Comparison of ENCODE assay signal across 18 cellular contexts in the genomic region with DNA sequence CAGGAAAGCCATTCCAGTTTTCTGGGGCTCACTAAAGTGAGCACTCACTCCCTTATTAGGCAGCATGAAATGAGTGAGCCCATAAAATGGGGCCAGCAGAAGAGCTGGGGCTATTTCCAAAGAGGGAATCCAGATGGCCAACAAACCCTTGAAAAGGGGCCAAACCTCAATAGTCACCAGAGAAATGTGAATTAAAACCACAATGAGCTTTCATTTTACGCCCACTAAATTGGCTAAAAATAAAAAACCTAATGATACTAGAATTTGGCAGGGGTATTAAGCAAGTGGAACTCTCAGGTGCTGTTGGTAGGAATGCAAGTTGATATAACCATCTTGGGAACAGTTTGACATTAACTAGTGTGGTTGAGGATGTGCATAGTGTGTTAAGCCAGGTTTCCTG. TPM values are rescaled to one million over a fixed set of nuclear protein-coding genes. Genes with fewer than 3 reads are reported as not detected.
A peak's percentile ranks its signal among the peaks of the same experiment; 100 is the strongest.
DNase-seq lines count a peak whose midpoint lies in the region; TF ChIP-seq lines count a peak whose summit lies in the region.
"Had no signal": no experiment of that assay in that cellular context is flagged by ENCODE, and none has a peak within 500 bp of the region (broad histone marks: within the 10 kb centered on the region; RNA-seq: fewer than 3 reads in every experiment).

No MANE protein-coding gene starts in this region.

- in situ Hi-C loops in G401 (cut with HindIII; ENCODE audit: low sequenced_read_pairs): no loop called here

- H3K36me3 ChIP-seq in MG63: no peaks in the 10 kb centered on the region
- H3K36me3 ChIP-seq: brain microvascular endothelial cell, colonic mucosa, heart left ventricle, pancreas, sigmoid colon had no signal

- no peaks in the 10 kb centered on the region for H3K27me3 ChIP-seq in MG63
- H3K27me3 ChIP-seq: colonic mucosa, pancreas, sigmoid colon had no signal

- H3K4me3 ChIP-seq in MG63: no peak overlapping the region
- no peak overlapping the region for H3K4me3 ChIP-seq in fibroblast of mammary gland (ENCODE audit: control insufficient read depth, low read depth, low read length)
- H3K4me3 ChIP-seq: colonic mucosa, heart left ventricle, pancreas, sigmoid colon had no signal

- peak; percentile 12 for DNase-seq in G401 (ENCODE audit: low spot score)
- peak; percentile 33 for DNase-seq in MG63
- peak; percentile 85 for DNase-seq in fibroblast of mammary gland (ENCODE audit: low read depth)
- peak; percentile 64 for DNase-seq in stromal cell of bone marrow (ENCODE audit: low read depth)
- DNase-seq in CD1c-positive myeloid dendritic cell (ENCODE audit: extremely low spot score): no peak
- no peak for DNase-seq in NCI-H1930 (lab: John Stamatoyannopoulos, UW)
- DNase-seq in NCI-H748 (lab: John Stamatoyannopoulos, UW; ENCODE audit: unreplicated experiment): no peak
- DNase-seq: sigmoid colon had no signal

- no peaks in the 10 kb centered on the region for H3K9me3 ChIP-seq in MG63
- H3K9me3 ChIP-seq: colonic mucosa, heart left ventricle, pancreas, sigmoid colon had no signal

- no peak for TF ChIP-seq CTCF in fibroblast of mammary gland (conservative IDR thresholded peaks at IDR 0.05; ENCODE audit: control insufficient read depth, insufficient read depth, low read depth, low read length)

RNA-seq across cellular contexts. Expression of gene RAF1, which starts 42.1 kb away (rescaled TPM):
- total RNA-seq in G401 (2014; rRNA removed; shearing (Covaris generic)): 84.3 and 84.4 TPM in 2 replicates
- total RNA-seq in MG63 (2014; rRNA removed; shearing (Covaris generic); ENCODE audit: low replicate concordance): 62.0 and 96.8 TPM in 2 replicates

RNA-seq across cellular contexts. Expression of gene TMEM40, which starts 53.1 kb away (rescaled TPM):
- total RNA-seq in G401 (2014; rRNA removed; shearing (Covaris generic)): not detected in 2 replicates
- total RNA-seq in MG63 (2014; rRNA removed; shearing (Covaris generic); ENCODE audit: low replicate concordance): not detected in 2 replicates
- total RNA-seq: activated B cell treated with CpG ODN at 0.5 μM for 24 hours; activated naive CD8-positive, alpha-beta T cell treated with anti-CD3 and anti-CD28 coated beads, Interleukin-2, amount 10 ng/mL, durations not matched to agents 7 days and 5 days; B cell; colonic mucosa; H1; mesenteric fat pad; pancreas; sigmoid colon; temporal lobe had no signal

Comparison
In these comparisons a context has a peak if more than half of its experiments do, and no peak if none do; other contexts are left out.
1. DNase-seq: peak in G401 (single experiment), MG63 (single experiment), fibroblast of mammary gland (single experiment) and stromal cell of bone marrow (single experiment); none in CD1c-positive myeloid dendritic cell (single experiment), NCI-H1930 (0 of 2) and NCI-H748 (single experiment).